Comparison of ENCODE assay signal across 8 cellular contexts in genomic region chr10:15879058-15879457, GRCh38. TPM values are rescaled to one million over a fixed set of nuclear protein-coding genes. Genes with fewer than 3 reads are reported as not detected.
A peak's percentile ranks its signal among the peaks of the same experiment; 100 is the strongest.
DNase-seq lines count a peak whose midpoint lies in the region; ATAC-seq and TF ChIP-seq lines count a peak whose summit lies in the region.

No MANE protein-coding gene starts in this region.

- in situ Hi-C loops in T47D (cut with HindIII; ENCODE audit: low pct_unique_long_range_greater_than_20kb, low sequenced_read_pairs) = no loop called here

- ATAC-seq in heart right ventricle (no peak), right cardiac atrium (no peak)

- H3K4me3 ChIP-seq in heart right ventricle (no peak overlapping the region), right cardiac atrium (ENCODE audit: low read length) (no peak overlapping the region)

- 40 to 41% methylated on average over 2 of the region's 2 CpGs for WGBS in heart right ventricle, 2 donors
- 39% methylated on average over 2 of the region's 2 CpGs for WGBS in right cardiac atrium

- no peak overlapping the region for H3K27ac ChIP-seq in heart right ventricle
- no peak overlapping the region for H3K27ac ChIP-seq in right cardiac atrium (ENCODE audit: low read length)

- H3K9me3 ChIP-seq in heart right ventricle = no peaks in the 10 kb centered on the region
- no peaks in the 10 kb centered on the region for H3K9me3 ChIP-seq in right cardiac atrium (ENCODE audit: control insufficient read depth, low read length)

- H3K36me3 ChIP-seq in heart right ventricle = no peaks in the 10 kb centered on the region

- H3K4me1 ChIP-seq in heart right ventricle (no peaks in the 10 kb centered on the region), right cardiac atrium (ENCODE audit: control insufficient read depth, insufficient read depth, low read length) (no peaks in the 10 kb centered on the region)

- intact Hi-C loops in heart right ventricle (cut with DNase I) (no loop called here), right cardiac atrium (cut with DNase I) (no loop called here)

- H3K27me3 ChIP-seq in heart right ventricle = peaks cover 0 to 35% (median 17%) of the 10 kb centered on the region in 7 donors
- no peaks in the 10 kb centered on the region for H3K27me3 ChIP-seq in right cardiac atrium (ENCODE audit: control insufficient read depth, insufficient read depth)

- TF ChIP-seq CTCF in heart right ventricle (IDR thresholded peaks at IDR 0.05) = peak; percentile 19 to 68 (median 62)

- DNase-seq in heart right ventricle (no peak), right cardiac atrium (no peak), NCI-H1105 (lab: John Stamatoyannopoulos, UW) (peak; percentile 10), T47D (ENCODE audit: low read depth in 1 of 2, low spot score in 1 of 2) (peak; percentile 55 to 70), lung microvascular endothelial cell (ENCODE audit: low read depth in 2 of 2) (peak; percentile 55 to 67), NCI-H524 treated with DMSO at 0.1 percent for 48 hours (lab: John Stamatoyannopoulos, UW) (no peak), activated gamma-delta T cell (lab: John Stamatoyannopoulos, UW) (no peak)
- no peak for DNase-seq in stimulated activated CD4-positive, alpha-beta T cell treated with anti-CD3 and anti-CD28 coated beads, Interleukin-1b, Interleukin-23, amount 100 ng/mL, for 48 hours

RNA-seq across cellular contexts. Expression of gene MINDY3, which starts 18.8 kb away (rescaled TPM):
- total RNA-seq in heart right ventricle = 10 to 100 TPM; 16.0 to 26.0 (median 23.2) TPM
- 10 to 100 TPM; 10.8 to 17.6 TPM for polyA plus RNA-seq in heart right ventricle
- total RNA-seq in right cardiac atrium = 10 to 100 TPM; 24.7 to 28.9 (median 28.1) TPM
- 10.9 TPM for polyA plus RNA-seq in right cardiac atrium
- total RNA-seq in lung microvascular endothelial cell = 12.4 and 23.2 TPM in 2 replicates

Comparison
In these comparisons a context has a peak if more than half of its experiments do, and no peak if none do; other contexts are left out.
1. DNase-seq: peak in NCI-H1105 (single experiment), T47D (2 of 2) and lung microvascular endothelial cell (2 of 2); none in heart right ventricle (0 of 2), right cardiac atrium (0 of 3), stimulated activated CD4-positive, alpha-beta T cell treated with anti-CD3 and anti-CD28 coated beads, Interleukin-1b, Interleukin-23, amount 100 ng/mL, for 48 hours (single experiment), NCI-H524 treated with DMSO at 0.1 percent for 48 hours (single experiment) and activated gamma-delta T cell (single experiment).